21 cellular contexts compared by ENCODE assay signal in the genomic region with DNA sequence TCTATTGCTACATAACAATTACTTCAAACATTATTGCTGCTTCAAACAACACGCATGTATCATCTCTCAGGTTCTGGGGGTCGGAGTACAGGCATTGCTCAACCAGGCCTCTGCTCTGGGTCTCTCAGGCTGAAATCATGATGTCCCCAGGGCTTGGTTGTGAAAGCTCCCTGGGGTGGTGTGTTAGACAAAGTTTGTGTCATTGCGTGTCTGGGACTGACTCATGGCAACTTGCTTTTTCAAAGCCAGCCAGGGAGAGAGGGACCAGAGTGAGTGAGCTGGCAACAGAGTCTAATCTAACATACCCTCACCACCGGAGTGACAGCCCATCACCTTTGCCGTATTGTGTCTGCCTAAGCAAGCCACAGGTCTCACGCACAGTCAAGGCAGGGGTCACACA.
A peak's percentile ranks its signal among the peaks of the same experiment; 100 is the strongest.
DNase-seq lines count a peak whose midpoint lies in the region; ATAC-seq and TF ChIP-seq lines count a peak whose summit lies in the region.
"Had no signal": no experiment of that assay in that cellular context is flagged by ENCODE, and none has a peak within 500 bp of the region (broad histone marks: within the 10 kb centered on the region; RNA-seq: fewer than 3 reads in every experiment).

No MANE protein-coding gene starts in this region.

- no peak overlapping the region for H3K9ac ChIP-seq in PC-3 (ENCODE audit: low read length)
- H3K9ac ChIP-seq: parathyroid adenoma had no signal

- 88% methylated on average over 6 of the region's 6 CpGs for WGBS in esophagus muscularis mucosa

- H3K79me2 ChIP-seq in PC-3 (ENCODE audit: low read length): no peaks in the 10 kb centered on the region
- H3K79me2 ChIP-seq: parathyroid adenoma had no signal

- TF ChIP-seq EP300 in esophagus muscularis mucosa (IDR thresholded peaks at IDR 0.05): no peak

- no peaks in the 10 kb centered on the region for H3K27me3 ChIP-seq in PC-3 (ENCODE audit: low read length)
- no peaks in the 10 kb centered on the region for H3K27me3 ChIP-seq in esophagus muscularis mucosa
- no peaks in the 10 kb centered on the region for H3K27me3 ChIP-seq in A673 (replicated peaks; ENCODE audit: insufficient read depth, low read depth, low read length, poor library complexity)
- H3K27me3 ChIP-seq: adrenal gland had no signal

- DNase-seq in EL: peak; percentile 82
- peak; percentile 67 for DNase-seq in PC-3
- DNase-seq in esophagus muscularis mucosa (ENCODE audit: extremely low spot score): peak; percentile 88
- no peak for DNase-seq in omental fat pad (ENCODE audit: low spot score)
- DNase-seq in GM13976 (ENCODE audit: low spot score): no peak
- no peak for DNase-seq in A673 (ENCODE audit: low spot score)
- DNase-seq in activated T-cell treated with anti-CD3 and anti-CD28 coated beads, Interleukin-2, amount 50 U/mL, for 24 hours: no peak
- DNase-seq in CD1c-positive myeloid dendritic cell (ENCODE audit: extremely low spot score): no peak
- DNase-seq: adrenal gland; lower lobe of right lung; NCI-H1048; NCI-H2081 treated with DMSO at 0.1 percent for 48 hours; NCI-H526; OCI-M1; stimulated activated CD4-positive, alpha-beta T cell treated with anti-CD3 and anti-CD28 coated beads, Interleukin-2, amount 100 ng/mL, for 48 hours had no signal

- H3K9me2 ChIP-seq in PC-3 (replicated peaks; ENCODE audit: low read length): no peaks in the 10 kb centered on the region

- no peaks in the 10 kb centered on the region for H3K9me3 Mint-ChIP-seq in activated T-cell treated with anti-CD3 and anti-CD28 coated beads, Interleukin-2, amount 50 U/mL, for 24 hours
- H3K9me3 Mint-ChIP-seq: activated T-helper 2 cell treated with anti-CD3 and anti-CD28 coated beads, Interferon-gamma antibody, Interleukin-2, Interleukin-4, amounts not matched to agents 10 μg/mL and 5 μg/mL and 100 μg/mL, durations not matched to agents 14 hours and 24 hours and 36 hours had no signal

- H4K20me1 ChIP-seq in PC-3 (ENCODE audit: low read length): no peaks in the 10 kb centered on the region

- H3K4me1 ChIP-seq in PC-3 (ENCODE audit: insufficient read depth, low read length): peaks cover 29% of the 10 kb centered on the region
- peaks cover 0 to 8% (median 5%) of the 10 kb centered on the region in 4 donors for H3K4me1 ChIP-seq in esophagus muscularis mucosa
- peaks cover under 1% of the 10 kb centered on the region for H3K4me1 ChIP-seq in A673 (ENCODE audit: insufficient read depth, low read length, poor library complexity, severe bottlenecking)
- H3K4me1 ChIP-seq: parathyroid adenoma had no signal

- intact Hi-C loops in PC-3 (cut with micrococcal nuclease): no loop called here
- intact Hi-C loops in esophagus muscularis mucosa (cut with DNase I): loop anchor here (10.0 kb wide), 1 partner anchor 248 kb away; no protein-coding TSS in a partner anchor
- intact Hi-C loops in A673 (cut with micrococcal nuclease; ENCODE audit: unreplicated experiment): loop anchor here (10.0 kb wide), 1 partner anchor 648 kb away; no protein-coding TSS in a partner anchor

- BruUV-seq in PC-3 (replicated peaks; lab: Mats Ljungman, UMichigan) (no TSS peak), A673 (replicated peaks; lab: Mats Ljungman, UMichigan) (no TSS peak)

- in situ Hi-C loops in GM13976 (cut with MboI; ENCODE audit: low sequenced_read_pairs, unreplicated experiment): loop anchor here (25.0 kb wide), 1 partner anchor 771 kb away; no protein-coding TSS in a partner anchor

- no peak overlapping the region for H2AFZ ChIP-seq in PC-3 (ENCODE audit: low read length)
- H2AFZ ChIP-seq: parathyroid adenoma had no signal

- ATAC-seq in PC-3 (no peak), omental fat pad (ENCODE audit: low FRiP score) (peak; percentile 47)
- ATAC-seq: activated CD4-positive, CD25-positive, alpha-beta regulatory T cell treated with anti-CD3 and anti-CD28 coated beads, Interleukin-2, amount 50 U/mL, for 24 hours; GM12878; lower lobe of right lung had no signal

- no peak for TF ChIP-seq CTCF in PC-3 (conservative IDR thresholded peaks at IDR 0.05; ENCODE audit: low read depth, low read length)
- TF ChIP-seq CTCF in esophagus muscularis mucosa (IDR thresholded peaks at IDR 0.05): no peak
- no peak for TF ChIP-seq CTCF in omental fat pad (IDR thresholded peaks at IDR 0.05)
- no peak for TF ChIP-seq CTCF in GM13976 (IDR thresholded peaks at IDR 0.05; ENCODE audit: borderline replicate concordance, control extremely low read depth, extremely low read depth, insufficient read depth, missing control alignments)
- TF ChIP-seq CTCF in A673 (conservative IDR thresholded peaks at IDR 0.05; ENCODE audit: low read depth, low read length): no peak

- peaks cover 4% of the 10 kb centered on the region for H3K4me1 Mint-ChIP-seq in activated T-cell treated with anti-CD3 and anti-CD28 coated beads, Interleukin-2, amount 50 U/mL, for 24 hours (ENCODE audit: low read depth)

- H3K9me3 ChIP-seq in PC-3 (ENCODE audit: low read length) (no peaks in the 10 kb centered on the region), esophagus muscularis mucosa (no peaks in the 10 kb centered on the region), A673 (ENCODE audit: low read depth, low read length, poor library complexity, severe bottlenecking) (no peaks in the 10 kb centered on the region)
- H3K9me3 ChIP-seq: adrenal gland, lower lobe of right lung had no signal

- H3K4me2 ChIP-seq in PC-3 (ENCODE audit: low read length): no peak overlapping the region

- no peaks in the 10 kb centered on the region for H3F3A ChIP-seq in PC-3 (ENCODE audit: low read length, unreplicated experiment)

- H3K36me3 Mint-ChIP-seq in activated T-cell treated with anti-CD3 and anti-CD28 coated beads, Interleukin-2, amount 50 U/mL, for 24 hours (ENCODE audit: low read depth): no peaks in the 10 kb centered on the region

- H3K36me3 ChIP-seq in PC-3 (ENCODE audit: low read depth, low read length) (no peaks in the 10 kb centered on the region), esophagus muscularis mucosa (no peaks in the 10 kb centered on the region), A673 (ENCODE audit: insufficient read depth, low read length, poor library complexity, severe bottlenecking) (no peaks in the 10 kb centered on the region)
- H3K36me3 ChIP-seq: adrenal gland, lower lobe of right lung had no signal

- CTCF ChIA-PET in PC-3 (lab: Charles Lee) (no interaction called here), A673 (lab: Charles Lee) (no interaction called here)

- peaks cover 42% of the 10 kb centered on the region for H3K27me3 Mint-ChIP-seq in activated T-cell treated with anti-CD3 and anti-CD28 coated beads, Interleukin-2, amount 50 U/mL, for 24 hours

- H3K4me3 Mint-ChIP-seq in activated T-cell treated with anti-CD3 and anti-CD28 coated beads, Interleukin-2, amount 50 U/mL, for 24 hours: no peak overlapping the region
- H3K4me3 Mint-ChIP-seq: B cell had no signal

- H3K27ac ChIP-seq in PC-3 (ENCODE audit: low read length) (no peak overlapping the region), esophagus muscularis mucosa (replicated peaks in 1 of 4) (no peak overlapping the region), A673 (ENCODE audit: low read depth, low read length, poor library complexity, severe bottlenecking) (no peak overlapping the region)
- H3K27ac ChIP-seq: adrenal gland, HL-60, lower lobe of right lung, parathyroid adenoma had no signal

- no peak overlapping the region for H3K27ac Mint-ChIP-seq in activated T-cell treated with anti-CD3 and anti-CD28 coated beads, Interleukin-2, amount 50 U/mL, for 24 hours
- H3K27ac Mint-ChIP-seq: activated T-helper 2 cell treated with anti-CD3 and anti-CD28 coated beads, Interferon-gamma antibody, Interleukin-2, Interleukin-4, amounts not matched to agents 10 μg/mL and 5 μg/mL and 100 μg/mL, durations not matched to agents 14 hours and 24 hours and 36 hours; B cell had no signal

- TF ChIP-seq POLR2A in esophagus muscularis mucosa (IDR thresholded peaks at IDR 0.05; ENCODE audit: low read depth): no peak

- POLR2A ChIA-PET in PC-3 (lab: Charles Lee; ENCODE audit: unreplicated experiment): no interaction called here
- POLR2A ChIA-PET in A673 (lab: Charles Lee; ENCODE audit: low non-redundant PET): no interaction called here

- H3K4me3 ChIP-seq in PC-3 (ENCODE audit: low read length) (no peak overlapping the region), esophagus muscularis mucosa (no peak overlapping the region), A673 (ENCODE audit: low read depth, low read length, poor library complexity, severe bottlenecking) (no peak overlapping the region)
- H3K4me3 ChIP-seq: adrenal gland, GM12878, lower lobe of right lung had no signal

Comparison
In these comparisons a context has a peak if more than half of its experiments do, and no peak if none do; other contexts are left out.
1. DNase-seq: peak in EL (single experiment), PC-3 (single experiment) and esophagus muscularis mucosa (single experiment); none in omental fat pad (single experiment), GM13976 (single experiment), A673 (single experiment), activated T-cell treated with anti-CD3 and anti-CD28 coated beads, Interleukin-2, amount 50 U/mL, for 24 hours (single experiment) and CD1c-positive myeloid dendritic cell (single experiment).